In genomic region chr19:35908010-35908441, GRCh38 we compare ENCODE assay signal across 11 cellular contexts. TPM values are rescaled to one million over a fixed set of nuclear protein-coding genes. Genes with fewer than 3 reads are reported as not detected.
DNase-seq lines count a peak whose midpoint lies in the region; ATAC-seq and TF ChIP-seq lines count a peak whose summit lies in the region.
"Had no signal": no experiment of that assay in that cellular context is flagged by ENCODE, and none has a peak within 500 bp of the region (broad histone marks: within the 10 kb centered on the region; RNA-seq: fewer than 3 reads in every experiment).

TYROBP (minus strand) TSS chr19:35908295; CDS start chr19:35908228, 67 bp downstream.

- no peaks in the 10 kb centered on the region for H3K9me3 ChIP-seq in body of pancreas
- no peaks in the 10 kb centered on the region for H3K9me3 ChIP-seq in tibial artery

- no peaks in the 10 kb centered on the region for H3K27me3 Mint-ChIP-seq in activated CD8-positive, alpha-beta memory T cell treated with anti-CD3 and anti-CD28 coated beads, Interleukin-2, amount 10 ng/mL, durations not matched to agents 7 days and 5 days

- H3K27ac Mint-ChIP-seq in activated CD8-positive, alpha-beta memory T cell treated with anti-CD3 and anti-CD28 coated beads, Interleukin-2, amount 10 ng/mL, durations not matched to agents 7 days and 5 days: peak within 1 kb of the TSS; percentile 57
- H3K27ac Mint-ChIP-seq: nephron had no signal

- TF ChIP-seq CTCF in body of pancreas (IDR thresholded peaks at IDR 0.05) (no peak), tibial artery (IDR thresholded peaks at IDR 0.05) (no peak)

- peak in 2 of 3 donors; percentile 27 to 71 for TF ChIP-seq POLR2A in body of pancreas (IDR thresholded peaks at IDR 0.05)

- peak within 1 kb of the TSS in 2 of 4 donors; percentile 34 to 92 for H3K27ac ChIP-seq in body of pancreas
- no peak within 1 kb of the TSS for H3K27ac ChIP-seq in tibial artery

- CTCF ChIA-PET in activated CD8-positive, alpha-beta memory T cell treated with anti-CD3 and anti-CD28 coated beads, Interleukin-2, amount 10 ng/mL, durations not matched to agents 7 days and 5 days (lab: Charles Lee): no interaction called here

- H3K27me3 ChIP-seq in body of pancreas (no peaks in the 10 kb centered on the region), tibial artery (peaks cover 0 to 6% of the 10 kb centered on the region in 2 donors)

- no peaks in the 10 kb centered on the region for H3K9me3 Mint-ChIP-seq in activated CD8-positive, alpha-beta memory T cell treated with anti-CD3 and anti-CD28 coated beads, Interleukin-2, amount 10 ng/mL, durations not matched to agents 7 days and 5 days (ENCODE audit: low read depth)
- H3K9me3 Mint-ChIP-seq: nephron had no signal

- H3K4me3 ChIP-seq in body of pancreas: no peak within 1 kb of the TSS
- H3K4me3 ChIP-seq in tibial artery: peak within 1 kb of the TSS; percentile 21 to 31

- ATAC-seq in activated CD8-positive, alpha-beta memory T cell treated with anti-CD3 and anti-CD28 coated beads, Interleukin-2, amount 10 ng/mL, durations not matched to agents 7 days and 5 days: no peak
- ATAC-seq in body of pancreas (no peak), GM19035 (IDR thresholded peaks at IDR 0.05; ENCODE audit: unreplicated experiment) (no peak)

- no peak for DNase-seq in activated CD8-positive, alpha-beta memory T cell treated with anti-CD3 and anti-CD28 coated beads, Interleukin-2, amount 10 ng/mL, durations not matched to agents 7 days and 5 days
- no peak for DNase-seq in activated CD8-positive, alpha-beta memory T cell treated with anti-CD3 and anti-CD28 coated beads, Interleukin-2, amount 50 U/mL, for 48 hours
- DNase-seq in body of pancreas (peak in 1 of 4 donors; percentile 52), mesenteric fat pad (ENCODE audit: low spot score) (no peak), tibial artery (peak in 1 of 2 donors; percentile 52), DMS114 treated with DMSO at 0.1 percent for 48 hours (lab: John Stamatoyannopoulos, UW; ENCODE audit: unreplicated experiment) (no peak)
- no peak for DNase-seq in activated CD8-positive, alpha-beta memory T cell treated with anti-CD3 and anti-CD28 coated beads, Interleukin-2, amount 50 U/mL, for 4 hours
- DNase-seq: NCI-H2171 had no signal

- H3K36me3 Mint-ChIP-seq in activated CD8-positive, alpha-beta memory T cell treated with anti-CD3 and anti-CD28 coated beads, Interleukin-2, amount 10 ng/mL, durations not matched to agents 7 days and 5 days: peaks cover 5% of the 10 kb centered on the region

- intact Hi-C loops in body of pancreas (cut with DNase I) (no loop called here), tibial artery (cut with DNase I; ENCODE audit: low total_unique reads) (no loop called here)

- H3K4me1 ChIP-seq in body of pancreas (peaks cover 21% of the 10 kb centered on the region), tibial artery (peaks cover 0 to 7% (median 0%) of the 10 kb centered on the region in 4 donors)

- WGBS in body of pancreas, 2 donors: 65 to 74% methylated on average over 9 of the region's 9 CpGs

- no peak within 1 kb of the TSS for H3K4me3 Mint-ChIP-seq in activated CD8-positive, alpha-beta memory T cell treated with anti-CD3 and anti-CD28 coated beads, Interleukin-2, amount 10 ng/mL, durations not matched to agents 7 days and 5 days
- H3K4me3 Mint-ChIP-seq: nephron had no signal

- peaks cover 33% of the 10 kb centered on the region for H3K4me1 Mint-ChIP-seq in activated CD8-positive, alpha-beta memory T cell treated with anti-CD3 and anti-CD28 coated beads, Interleukin-2, amount 10 ng/mL, durations not matched to agents 7 days and 5 days

- no peaks in the 10 kb centered on the region for H3K36me3 ChIP-seq in body of pancreas (replicated peaks in 1 of 2; ENCODE audit: insufficient read depth in 1 of 2, low read depth in 2 of 2)
- H3K36me3 ChIP-seq in tibial artery: no peaks in the 10 kb centered on the region

RNA-seq across cellular contexts. Expression of gene TYROBP, which starts in this region (rescaled TPM):
- total RNA-seq in activated CD8-positive, alpha-beta memory T cell treated with anti-CD3 and anti-CD28 coated beads, Interleukin-2, amount 10 ng/mL, durations not matched to agents 7 days and 5 days: under 1 TPM in 1 of 2 experiments, not detected in 1; 0.96 TPM
- 10 to 100 TPM; 19.2 to 38.6 TPM for total RNA-seq in body of pancreas
- 201 TPM for total RNA-seq in mesenteric fat pad
- total RNA-seq: endothelial cell of umbilical vein had no signal

Comparison
In these comparisons a context has a peak if more than half of its experiments do, and no peak if none do; other contexts are left out.
1. RNA of gene TYROBP (total RNA-seq): 201 TPM in mesenteric fat pad (single experiment) and 19.2 to 38.6 TPM in body of pancreas; 0.96 TPM in activated CD8-positive, alpha-beta memory T cell treated with anti-CD3 and anti-CD28 coated beads, Interleukin-2, amount 10 ng/mL, durations not matched to agents 7 days and 5 days; every median in the first group is over 10 times any median in the second.
2. H3K4me3 ChIP-seq: peak in tibial artery (2 of 2); none in body of pancreas (0 of 2).